Comparison of ENCODE assay signal across 15 cellular contexts in the genomic region with DNA sequence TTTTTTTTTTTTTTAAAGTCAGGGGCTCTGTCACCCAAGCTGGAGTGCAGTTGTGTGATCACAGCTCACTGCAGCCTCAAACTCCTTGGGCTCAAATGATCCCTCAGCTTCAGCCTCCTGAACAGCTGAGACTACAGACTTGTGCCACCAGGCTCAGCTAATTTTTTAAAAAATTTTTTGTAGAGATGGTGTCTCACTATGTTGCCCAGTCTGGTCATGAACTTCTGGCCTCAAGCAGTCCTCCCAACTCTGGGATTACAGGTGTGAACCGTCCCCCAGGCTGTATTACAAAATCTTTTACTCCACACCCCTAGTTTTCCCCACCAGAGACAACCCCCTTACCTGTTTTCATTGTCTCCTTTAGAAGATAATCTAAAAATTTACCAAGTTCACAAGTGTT. TPM values are rescaled to one million over a fixed set of nuclear protein-coding genes. Genes with fewer than 3 reads are reported as not detected.
DNase-seq lines count a peak whose midpoint lies in the region; ATAC-seq, FAIRE-seq and TF ChIP-seq lines count a peak whose summit lies in the region.
"Had no signal": no experiment of that assay in that cellular context is flagged by ENCODE, and none has a peak within 500 bp of the region (broad histone marks: within the 10 kb centered on the region; RNA-seq: fewer than 3 reads in every experiment).

No MANE protein-coding gene starts in this region.

- BruUV-seq in GM12878 (replicated peaks; lab: Mats Ljungman, UMichigan) = no TSS peak

- in situ Hi-C loops in GM12878 (cut with MboI) = no loop called here

- peaks cover 5% of the 10 kb centered on the region for H3K9me3 Mint-ChIP-seq in T-helper 1 cell treated with Interleukin-12 subunit alpha and Interleukin-12 subunit beta and Interleukin-4 antibody, amounts not matched to agents 30 μg/mL and 1 μg/mL, for 36 hours
- no peaks in the 10 kb centered on the region for H3K9me3 Mint-ChIP-seq in neural progenitor cell

- FAIRE-seq in GM12878 (lab: Jason Lieb, UNC) = no peak

- no peak for TF ChIP-seq CTCF in KMS-11 (conservative IDR thresholded peaks at IDR 0.05; ENCODE audit: low read depth, low read length)
- TF ChIP-seq CTCF in GM12878 (IDR thresholded peaks at IDR 0.05 in 2 of 3, conservative IDR thresholded peaks at IDR 0.05 in 1 of 3; ENCODE audit: control insufficient read depth in 2 of 3, extremely low read depth in 1 of 3, insufficient read depth in 1 of 3, low read depth in 3 of 3, low read length in 3 of 3) = no peak
- TF ChIP-seq CTCF in neural progenitor cell (IDR thresholded peaks at IDR 0.05) = no peak

- H3K79me2 ChIP-seq in KMS-11 (ENCODE audit: insufficient read depth, low read depth) = peaks cover 18% of the 10 kb centered on the region; the same call in 1 of the 2 replicates
- H3K79me2 ChIP-seq in GM12878 (ENCODE audit: control insufficient read depth, insufficient read depth, low read length) = peaks cover 16% of the 10 kb centered on the region
- peaks cover 64% of the 10 kb centered on the region for H3K79me2 ChIP-seq in neural progenitor cell (ENCODE audit: low read depth)

- H3K9ac ChIP-seq in KMS-11 = no peak overlapping the region
- no peak overlapping the region for H3K9ac ChIP-seq in GM12878 (ENCODE audit: control insufficient read depth, insufficient read depth, low read length)
- H3K9ac ChIP-seq in neural progenitor cell = no peak overlapping the region

- H3K4me3 ChIP-seq in KMS-11 (IDR thresholded peaks at IDR 0.05; ENCODE audit: insufficient read depth, low read depth, low read length) (no peak overlapping the region), GM12878 (peak overlapping the region; percentile 96; the same call in 1 of the 2 replicates), neural progenitor cell (peak overlapping the region; percentile 18)

- H3K4me1 ChIP-seq in KMS-11 (ENCODE audit: low read depth, poor library complexity, severe bottlenecking) = peaks cover 24% of the 10 kb centered on the region
- no peaks in the 10 kb centered on the region for H3K4me1 ChIP-seq in GM12878 (ENCODE audit: control insufficient read depth, insufficient read depth, low read length)
- H3K4me1 ChIP-seq in neural progenitor cell = peaks cover 5% of the 10 kb centered on the region

- no peaks in the 10 kb centered on the region for H3K27me3 Mint-ChIP-seq in T-helper 1 cell treated with Interleukin-12 subunit alpha and Interleukin-12 subunit beta and Interleukin-4 antibody, amounts not matched to agents 30 μg/mL and 1 μg/mL, for 36 hours (ENCODE audit: low read depth)
- peaks cover 3% of the 10 kb centered on the region for H3K27me3 Mint-ChIP-seq in neural progenitor cell (ENCODE audit: insufficient read depth, low read depth)

- H3K27ac ChIP-seq in KMS-11 = no peak overlapping the region
- no peak overlapping the region for H3K27ac ChIP-seq in GM12878 (ENCODE audit: control insufficient read depth, insufficient read depth)
- no peak overlapping the region for H3K27ac ChIP-seq in neural progenitor cell

- no peak overlapping the region for H2AFZ ChIP-seq in KMS-11 (ENCODE audit: low read depth)
- no peak overlapping the region for H2AFZ ChIP-seq in GM12878 (ENCODE audit: control insufficient read depth, low read depth, low read length)
- no peak overlapping the region for H2AFZ ChIP-seq in neural progenitor cell (replicated peaks)

- DNase-seq in T-helper 1 cell (no peak), GM12878 (ENCODE audit: low read depth, low spot score) (no peak), neural progenitor cell (ENCODE audit: low spot score) (no peak), NCI-H146 (lab: John Stamatoyannopoulos, UW) (no peak)
- DNase-seq in stimulated activated CD4-positive, alpha-beta T cell treated with anti-CD3 and anti-CD28 coated beads, Interleukin-4, amount 100 ng/mL, for 4 hours = no peak
- DNase-seq: 8988T; activated CD4-positive, CD25-positive, alpha-beta regulatory T cell treated with anti-CD3 and anti-CD28 coated beads, Interleukin-2, amount 50 U/mL, for 72 hours; MV-4-11; NCI-H510A; Right ventricle myocardium superior; testis had no signal

- peaks cover 18% of the 10 kb centered on the region for H3K4me1 Mint-ChIP-seq in T-helper 1 cell treated with Interleukin-12 subunit alpha and Interleukin-12 subunit beta and Interleukin-4 antibody, amounts not matched to agents 30 μg/mL and 1 μg/mL, for 36 hours (ENCODE audit: low read depth)
- peaks cover 13% of the 10 kb centered on the region for H3K4me1 Mint-ChIP-seq in neural progenitor cell

- H3K4me3 Mint-ChIP-seq in T-helper 1 cell treated with Interleukin-12 subunit alpha and Interleukin-12 subunit beta and Interleukin-4 antibody, amounts not matched to agents 30 μg/mL and 1 μg/mL, for 36 hours = peak overlapping the region; percentile 71
- peak overlapping the region; percentile 94 for H3K4me3 Mint-ChIP-seq in neural progenitor cell

- ATAC-seq in GM12878 (no peak), HG03135 (IDR thresholded peaks at IDR 0.05; ENCODE audit: unreplicated experiment) (no peak)

- H4K20me1 ChIP-seq in KMS-11 (ENCODE audit: insufficient read depth) = no peaks in the 10 kb centered on the region
- no peaks in the 10 kb centered on the region for H4K20me1 ChIP-seq in GM12878 (ENCODE audit: control insufficient read depth, insufficient read depth)
- H4K20me1 ChIP-seq in neural progenitor cell (ENCODE audit: low read depth) = peaks cover 14% of the 10 kb centered on the region

- CTCF ChIA-PET in GM12878 (lab: Yijun Ruan, JAX) = interaction anchor here (0.9 to 4.3 kb wide), 6 partner anchors 15 to 45 kb away, joined by 3 to 19 read pairs (median 4); no protein-coding TSS in a partner anchor

- H3K4me2 ChIP-seq in KMS-11 (peak overlapping the region; percentile 77), GM12878 (ENCODE audit: control insufficient read depth, insufficient read depth) (peak overlapping the region; percentile 82; the same call in 1 of the 2 replicates), neural progenitor cell (no peak overlapping the region)

- POLR2A ChIA-PET in GM12878 (lab: Charles Lee) = interaction anchor here (0.6 to 4.0 kb wide), 7 partner anchors 9 to 416 kb away, joined by 3 to 26 read pairs (median 5); partner anchors contain the start of gene XBP1

- H3K27ac Mint-ChIP-seq in T-helper 1 cell treated with Interleukin-12 subunit alpha and Interleukin-12 subunit beta and Interleukin-4 antibody, amounts not matched to agents 30 μg/mL and 1 μg/mL, for 36 hours = peak overlapping the region; percentile 57
- H3K27ac Mint-ChIP-seq in neural progenitor cell = no peak overlapping the region

- RAD21 ChIA-PET in GM12878 (lab: Charles Lee; ENCODE audit: unreplicated experiment) = interaction anchor here (0.6 to 2.9 kb wide), 4 partner anchors 13 to 43 kb away, joined by 3 to 22 read pairs (median 6); partner anchors contain the start of gene XBP1

- WGBS in GM12878 (ENCODE audit: insufficient coverage, insufficient replicate concordance, low lambda C conversion rate, missing lambda C conversion rate) = 100% methylated on average over 1 of the region's 1 CpG

- TF ChIP-seq POLR2A in GM12878 (IDR thresholded peaks at IDR 0.05; ENCODE audit: low read depth, low read length) = no peak

- no peak for TF ChIP-seq RAD21 in GM12878 (IDR thresholded peaks at IDR 0.05; ENCODE audit: insufficient read depth, low read depth, low read length)

- H3K27me3 ChIP-seq in KMS-11 (ENCODE audit: insufficient read depth, low read depth) (no peaks in the 10 kb centered on the region), GM12878 (replicated peaks in 1 of 2; ENCODE audit: control insufficient read depth in 2 of 2, insufficient read depth in 2 of 2, low read length in 1 of 2) (no peaks in the 10 kb centered on the region), neural progenitor cell (no peaks in the 10 kb centered on the region)
- H3K27me3 ChIP-seq: ascending aorta, testis had no signal

- H3K36me3 ChIP-seq in KMS-11 (ENCODE audit: insufficient read depth) (no peaks in the 10 kb centered on the region), GM12878 (ENCODE audit: control insufficient read depth in 2 of 2, insufficient read depth in 2 of 2, low read length in 1 of 2) (peaks cover 0 to 10% of the 10 kb centered on the region in 2 experiments; a peak in 2 of 4 replicates), neural progenitor cell (peaks cover 10% of the 10 kb centered on the region)

- SMC1A ChIA-PET in GM12878 (lab: Charles Lee; ENCODE audit: uncharacterized antibody, unreplicated experiment) = interaction anchor here (0.6 to 3.1 kb wide), 7 partner anchors 12 to 380 kb away, joined by 3 to 17 read pairs (median 4); no protein-coding TSS in a partner anchor

- no peaks in the 10 kb centered on the region; the same call in 2 of the 3 replicates for H3K9me3 ChIP-seq in GM12878 (replicated peaks; ENCODE audit: control insufficient read depth, insufficient read depth, low read length)
- no peaks in the 10 kb centered on the region for H3K9me3 ChIP-seq in neural progenitor cell (ENCODE audit: low read depth)
- H3K9me3 ChIP-seq: ascending aorta, testis had no signal

- TF ChIP-seq EP300 in GM12878 (IDR thresholded peaks at IDR 0.05; ENCODE audit: borderline replicate concordance in 1 of 2, control insufficient read depth in 1 of 2, low read depth in 2 of 2, low read length in 2 of 2) = no peak

- intact Hi-C loops in GM12878 (cut with micrococcal nuclease; ENCODE audit: unreplicated experiment) = loop anchor here (10.0 kb wide), 1 partner anchor 50 kb away; no protein-coding TSS in a partner anchor

- peaks cover 4% of the 10 kb centered on the region for H3F3A ChIP-seq in neural progenitor cell (ENCODE audit: low read depth)

- H3K36me3 Mint-ChIP-seq in T-helper 1 cell treated with Interleukin-12 subunit alpha and Interleukin-12 subunit beta and Interleukin-4 antibody, amounts not matched to agents 30 μg/mL and 1 μg/mL, for 36 hours (ENCODE audit: low read depth) = peaks cover 25% of the 10 kb centered on the region
- H3K36me3 Mint-ChIP-seq in neural progenitor cell = peaks cover 28% of the 10 kb centered on the region

RNA-seq across cellular contexts. Expression of gene CCDC117, which starts 1.9 kb away (rescaled TPM):
- 14.8 and 16.4 TPM in 2 replicates for total RNA-seq in GM12878 (2013; cell fraction: nucleolus; rRNA removed)
- 18.0 and 21.2 TPM in 2 replicates for total RNA-seq in GM12878 (2014; rRNA removed)
- total RNA-seq in GM12878 (2014; rRNA removed; fragmentation: Illumina TruSeq; extraction: Trizol) = 21.7 TPM in 2 replicates
- 19.5 and 24.2 TPM in 2 replicates for total RNA-seq in GM12878 (2021)
- polyA plus RNA-seq in GM12878 (2011; ENCODE audit: low read depth) = 6.4 TPM
- polyA plus RNA-seq in GM12878 (2011; rRNA removed) = 24.6 and 49.9 TPM in 2 replicates
- polyA plus RNA-seq in GM12878 (2011; cell fraction: cytosol; rRNA removed) = 7.9 and 10.2 TPM in 2 replicates
- 4.3 and 7.9 TPM in 2 replicates for polyA plus RNA-seq in GM12878 (2011; cell fraction: nucleus; rRNA removed)
- polyA plus RNA-seq in GM12878 (2012) = 13.3 TPM in 2 replicates
- 22.2 and 26.1 TPM in 2 replicates for polyA plus RNA-seq in GM12878 (2014; fragmentation: Illumina TruSeq; extraction: Trizol)
- 1 to 10 TPM; 6.3 to 8.3 TPM for polyA plus RNA-seq in GM12878 (2014; fragmentation: Nextera tagmentation; extraction: Ambion mirVana)
- polyA plus RNA-seq in GM12878 (2014; rRNA removed) = 11.7 and 12.8 TPM in 2 replicates
- polyA plus RNA-seq in GM12878 (2016; fragmentation: Nextera tagmentation; extraction: Ambion mirVana) = 10 to 100 TPM; 31.7 to 32.2 TPM
- polyA minus RNA-seq in GM12878 (2011; rRNA and poly(A)+ RNA removed) = 10.0 and 12.5 TPM in 2 replicates
- 11.5 and 15.5 TPM in 2 replicates for polyA minus RNA-seq in GM12878 (2011; cell fraction: cytosol; rRNA and poly(A)+ RNA removed)
- 2.4 and 4.3 TPM in 2 replicates for polyA minus RNA-seq in GM12878 (2011; cell fraction: nucleus; rRNA and poly(A)+ RNA removed)
- total RNA-seq in neural progenitor cell (ENCODE audit: low replicate concordance) = 59.1 and 80.2 TPM in 2 replicates

RNA-seq across cellular contexts. Expression of gene XBP1, which starts 26.0 kb away (rescaled TPM):
- total RNA-seq in GM12878 (2013; cell fraction: nucleolus; rRNA removed) = 59.0 and 62.3 TPM in 2 replicates
- total RNA-seq in GM12878 (2014; rRNA removed) (234 and 238 TPM in 2 replicates), GM12878 (2014; rRNA removed; fragmentation: Illumina TruSeq; extraction: Trizol) (134 and 138 TPM in 2 replicates), GM12878 (2021) (141 and 149 TPM in 2 replicates), neural progenitor cell (ENCODE audit: low replicate concordance) (72.7 and 73.9 TPM in 2 replicates)
- 145 TPM for polyA plus RNA-seq in GM12878 (2011; ENCODE audit: low read depth)
- polyA plus RNA-seq in GM12878 (2011; rRNA removed) (93.1 and 96.5 TPM in 2 replicates), GM12878 (2014; fragmentation: Illumina TruSeq; extraction: Trizol) (165 and 186 TPM in 2 replicates), GM12878 (2014; fragmentation: Nextera tagmentation; extraction: Ambion mirVana) (10 to 100 TPM; 44.5 to 67.3 TPM), GM12878 (2014; rRNA removed) (149 and 183 TPM in 2 replicates), GM12878 (2016; fragmentation: Nextera tagmentation; extraction: Ambion mirVana) (100 to 1,000 TPM; 276 to 313 TPM)
- polyA plus RNA-seq in GM12878 (2011; cell fraction: cytosol; rRNA removed) = 81.6 and 104 TPM in 2 replicates
- polyA plus RNA-seq in GM12878 (2011; cell fraction: nucleus; rRNA removed) = 46.9 and 50.2 TPM in 2 replicates
- polyA plus RNA-seq in GM12878 (2012) = 156 and 163 TPM in 2 replicates
- polyA minus RNA-seq in GM12878 (2011; rRNA and poly(A)+ RNA removed) = 115 and 124 TPM in 2 replicates
- 39.5 and 42.4 TPM in 2 replicates for polyA minus RNA-seq in GM12878 (2011; cell fraction: cytosol; rRNA and poly(A)+ RNA removed)
- 24.5 and 42.6 TPM in 2 replicates for polyA minus RNA-seq in GM12878 (2011; cell fraction: nucleus; rRNA and poly(A)+ RNA removed)

RNA-seq across cellular contexts. Expression of gene HSCB, which starts 32.5 kb away (rescaled TPM):
- total RNA-seq in GM12878 (2013; cell fraction: nucleolus; rRNA removed) = 6.1 and 7.0 TPM in 2 replicates
- 20.8 and 21.2 TPM in 2 replicates for total RNA-seq in GM12878 (2014; rRNA removed)
- total RNA-seq in GM12878 (2014; rRNA removed; fragmentation: Illumina TruSeq; extraction: Trizol) = 20.9 and 22.2 TPM in 2 replicates
- total RNA-seq in GM12878 (2021) = 15.3 and 16.0 TPM in 2 replicates
- polyA plus RNA-seq in GM12878 (2011; ENCODE audit: low read depth) = 15.0 TPM
- polyA plus RNA-seq in GM12878 (2011; rRNA removed) = 18.3 and 20.8 TPM in 2 replicates
- polyA plus RNA-seq in GM12878 (2011; cell fraction: cytosol; rRNA removed) = 15.6 and 17.7 TPM in 2 replicates
- 2.9 and 3.4 TPM in 2 replicates for polyA plus RNA-seq in GM12878 (2011; cell fraction: nucleus; rRNA removed)
- polyA plus RNA-seq in GM12878 (2012) = 19.5 and 23.4 TPM in 2 replicates
- polyA plus RNA-seq in GM12878 (2014; fragmentation: Illumina TruSeq; extraction: Trizol) = 15.9 and 18.7 TPM in 2 replicates
- 10 to 100 TPM; 10.6 to 19.0 TPM for polyA plus RNA-seq in GM12878 (2014; fragmentation: Nextera tagmentation; extraction: Ambion mirVana)
- polyA plus RNA-seq in GM12878 (2014; rRNA removed) = 24.2 and 26.6 TPM in 2 replicates
- 10 to 100 TPM; 26.9 to 28.4 TPM for polyA plus RNA-seq in GM12878 (2016; fragmentation: Nextera tagmentation; extraction: Ambion mirVana)
- polyA minus RNA-seq in GM12878 (2011; rRNA and poly(A)+ RNA removed) = 4.1 and 6.5 TPM in 2 replicates
- 3.6 and 4.5 TPM in 2 replicates for polyA minus RNA-seq in GM12878 (2011; cell fraction: cytosol; rRNA and poly(A)+ RNA removed)
- 2.5 and 3.9 TPM in 2 replicates for polyA minus RNA-seq in GM12878 (2011; cell fraction: nucleus; rRNA and poly(A)+ RNA removed)
- 19.0 and 29.7 TPM in 2 replicates for total RNA-seq in neural progenitor cell (ENCODE audit: low replicate concordance)

RNA-seq across cellular contexts. Expression of gene CHEK2, which starts 32.8 kb away (rescaled TPM):
- 59.0 and 64.3 TPM in 2 replicates for total RNA-seq in GM12878 (2013; cell fraction: nucleolus; rRNA removed)
- 17.8 and 20.7 TPM in 2 replicates for total RNA-seq in GM12878 (2014; rRNA removed)
- 22.9 and 25.6 TPM in 2 replicates for total RNA-seq in GM12878 (2014; rRNA removed; fragmentation: Illumina TruSeq; extraction: Trizol)
- total RNA-seq in GM12878 (2021) = 18.4 and 29.9 TPM in 2 replicates
- polyA plus RNA-seq in GM12878 (2011; ENCODE audit: low read depth) = 20.8 TPM
- polyA plus RNA-seq in GM12878 (2011; rRNA removed) = 59.7 and 61.5 TPM in 2 replicates
- polyA plus RNA-seq in GM12878 (2011; cell fraction: cytosol; rRNA removed) = 43.5 and 70.8 TPM in 2 replicates
- 39.7 and 41.2 TPM in 2 replicates for polyA plus RNA-seq in GM12878 (2011; cell fraction: nucleus; rRNA removed)
- 14.3 and 19.4 TPM in 2 replicates for polyA plus RNA-seq in GM12878 (2012)
- 27.7 and 36.9 TPM in 2 replicates for polyA plus RNA-seq in GM12878 (2014; fragmentation: Illumina TruSeq; extraction: Trizol)
- polyA plus RNA-seq in GM12878 (2014; fragmentation: Nextera tagmentation; extraction: Ambion mirVana) = 10 to 100 TPM; 31.1 to 31.4 TPM
- 21.3 and 22.5 TPM in 2 replicates for polyA plus RNA-seq in GM12878 (2014; rRNA removed)
- polyA plus RNA-seq in GM12878 (2016; fragmentation: Nextera tagmentation; extraction: Ambion mirVana) = 10 to 100 TPM; 15.7 to 18.5 TPM
- polyA minus RNA-seq in GM12878 (2011; rRNA and poly(A)+ RNA removed) = 28.1 and 40.4 TPM in 2 replicates
- 19.4 and 26.2 TPM in 2 replicates for polyA minus RNA-seq in GM12878 (2011; cell fraction: cytosol; rRNA and poly(A)+ RNA removed)
- 17.9 and 36.3 TPM in 2 replicates for polyA minus RNA-seq in GM12878 (2011; cell fraction: nucleus; rRNA and poly(A)+ RNA removed)
- total RNA-seq in neural progenitor cell (ENCODE audit: low replicate concordance) = 48.7 and 94.4 TPM in 2 replicates
